ENCODE assay signal across 11 cellular contexts in genomic region chr3:4823986-4824947, GRCh38.
DNase-seq lines count a peak whose midpoint lies in the region; ATAC-seq and TF ChIP-seq lines count a peak whose summit lies in the region.
"Had no signal": no experiment of that assay in that cellular context is flagged by ENCODE, and none has a peak within 500 bp of the region (broad histone marks: within the 10 kb centered on the region; RNA-seq: fewer than 3 reads in every experiment).

No MANE protein-coding gene starts in this region.

- peaks cover 39 to 88% (median 75%) of the 10 kb centered on the region in 4 donors for H3K4me1 Mint-ChIP-seq in CD4-positive, CD25-positive, alpha-beta regulatory T cell
- peaks cover 49% of the 10 kb centered on the region for H3K4me1 Mint-ChIP-seq in brain
- H3K4me1 Mint-ChIP-seq in nephron, result peaks cover 49% of the 10 kb centered on the region

- peaks cover 53% of the 10 kb centered on the region for H3K4me1 ChIP-seq in CD4-positive, CD25-positive, alpha-beta regulatory T cell (ENCODE audit: control insufficient read depth, insufficient read depth, low read length, poor library complexity, severe bottlenecking)
- peaks cover 24 to 87% (median 62%) of the 10 kb centered on the region in 6 donors for H3K4me1 ChIP-seq in spleen

- H3K9me3 Mint-ChIP-seq in CD4-positive, CD25-positive, alpha-beta regulatory T cell, result no peaks in the 10 kb centered on the region
- H3K9me3 Mint-ChIP-seq in brain, result peaks cover 0 to 3% (median 0%) of the 10 kb centered on the region in 5 experiments
- no peaks in the 10 kb centered on the region for H3K9me3 Mint-ChIP-seq in nephron
- H3K9me3 Mint-ChIP-seq: WTC11 had no signal

- H3K4me3 Mint-ChIP-seq in CD4-positive, CD25-positive, alpha-beta regulatory T cell, result peak overlapping the region in 2 of 4 donors; percentile 49 to 88
- H3K4me3 Mint-ChIP-seq in brain, result no peak overlapping the region
- H3K4me3 Mint-ChIP-seq in nephron, result no peak overlapping the region
- H3K4me3 Mint-ChIP-seq: WTC11 had no signal

- POLR2A ChIA-PET in HEK293T (lab: Yijun Ruan, JAX), result interaction anchor here (1.0 kb wide), 2 partner anchors 154 to 155 kb away, joined by 3 read pairs; partner anchors contain the start of gene BHLHE40

- no peak for DNase-seq in CD4-positive, CD25-positive, alpha-beta regulatory T cell
- DNase-seq in HEK293T (ENCODE audit: extremely low spot score) (no peak), medulla oblongata (ENCODE audit: extremely low spot score) (no peak), spleen (no peak), iPS-NIHi11 (ENCODE audit: low spot score) (no peak)
- DNase-seq: NCI-H2029 had no signal

- peaks cover 44% of the 10 kb centered on the region for H3K36me3 Mint-ChIP-seq in CD4-positive, CD25-positive, alpha-beta regulatory T cell
- peaks cover 3% of the 10 kb centered on the region for H3K36me3 Mint-ChIP-seq in brain
- H3K36me3 Mint-ChIP-seq in nephron (ENCODE audit: low read depth), result peaks cover 72% of the 10 kb centered on the region
- H3K36me3 Mint-ChIP-seq: WTC11 had no signal

- H3K4me3 ChIP-seq in CD4-positive, CD25-positive, alpha-beta regulatory T cell (ENCODE audit: low read depth, low read length), result no peak overlapping the region
- H3K4me3 ChIP-seq in spleen, result no peak overlapping the region
- H3K4me3 ChIP-seq: BLaER1 treated with 17β-estradiol and CSF1 and Interleukin-3, amounts not matched to agents 10 nM and 100 nM had no signal

- 94 to 97% (median 96%) methylated on average over 23 to 26 of the region's 26 CpGs for WGBS in spleen, 5 donors

- TF ChIP-seq POLR2A in spleen (IDR thresholded peaks at IDR 0.05), result no peak

- no peak for ATAC-seq in CD4-positive, CD25-positive, alpha-beta regulatory T cell (ENCODE audit: low read depth in 2 of 2)
- ATAC-seq in GM19324 (IDR thresholded peaks at IDR 0.05; ENCODE audit: low FRiP score, unreplicated experiment), result no peak
- ATAC-seq: WTC11 had no signal

- peak overlapping the region; percentile 94 to 99 (median 94) for H3K27ac Mint-ChIP-seq in CD4-positive, CD25-positive, alpha-beta regulatory T cell
- H3K27ac Mint-ChIP-seq in brain, result peak overlapping the region in 3 of 5 experiments; percentile 36 to 73 (median 71)
- H3K27ac Mint-ChIP-seq in nephron, result peak overlapping the region; percentile 30 to 71 (median 37)
- H3K27ac Mint-ChIP-seq: WTC11 had no signal

- no peaks in the 10 kb centered on the region for H3K27me3 Mint-ChIP-seq in CD4-positive, CD25-positive, alpha-beta regulatory T cell
- H3K27me3 Mint-ChIP-seq in brain, result no peaks in the 10 kb centered on the region
- H3K27me3 Mint-ChIP-seq in nephron (ENCODE audit: low read depth), result no peaks in the 10 kb centered on the region

- H3K27me3 ChIP-seq in CD4-positive, CD25-positive, alpha-beta regulatory T cell (ENCODE audit: control insufficient read depth, insufficient read depth, low read length), result no peaks in the 10 kb centered on the region
- H3K27me3 ChIP-seq in spleen (replicated peaks in 1 of 7), result no peaks in the 10 kb centered on the region

- H3K27ac ChIP-seq in CD4-positive, CD25-positive, alpha-beta regulatory T cell (ENCODE audit: insufficient read depth, low read length, poor library complexity, severe bottlenecking), result no peak overlapping the region
- peak overlapping the region in 2 of 8 donors; percentile 30 to 34 for H3K27ac ChIP-seq in spleen
- H3K27ac ChIP-seq: BLaER1 treated with 17β-estradiol and CSF1 and Interleukin-3, amounts not matched to agents 10 nM and 100 nM had no signal

- no peaks in the 10 kb centered on the region for H3K9me3 ChIP-seq in CD4-positive, CD25-positive, alpha-beta regulatory T cell (ENCODE audit: control insufficient read depth in 2 of 2, low read length in 2 of 2)
- no peaks in the 10 kb centered on the region for H3K9me3 ChIP-seq in spleen

- CTCF ChIA-PET in HEK293T (lab: Yijun Ruan, JAX), result interaction anchor here (0.9 to 1.2 kb wide), 3 partner anchors 104 to 233 kb away, joined by 3 read pairs; partner anchors contain the start of gene BHLHE40

- intact Hi-C loops in spleen (cut with DNase I; ENCODE audit: low total_unique reads), result no loop called here

- H3K36me3 ChIP-seq in CD4-positive, CD25-positive, alpha-beta regulatory T cell (ENCODE audit: control insufficient read depth, insufficient read depth, low read length), result no peaks in the 10 kb centered on the region
- peaks cover 0 to 80% (median 16%) of the 10 kb centered on the region in 6 donors for H3K36me3 ChIP-seq in spleen

- TF ChIP-seq CTCF in brain (conservative IDR thresholded peaks at IDR 0.05) (no peak), nephron (IDR thresholded peaks at IDR 0.05; ENCODE audit: unreplicated experiment in 3 of 3) (no peak), spleen (IDR thresholded peaks at IDR 0.05 in 8 of 11, conservative IDR thresholded peaks at IDR 0.05 in 3 of 11) (no peak)

TF ChIP-seq in HEK293T, 16 proteins besides CTCF, POLR2A, EP300 and RAD21:
- TF ChIP-seq L3MBTL2 (conservative IDR thresholded peaks at IDR 0.05) (no peak), SUZ12 (IDR thresholded peaks at IDR 0.05) (no peak), TARDBP (IDR thresholded peaks at IDR 0.05) (no peak), FOXK2 (IDR thresholded peaks at IDR 0.05) (no peak), ARNT (IDR thresholded peaks at IDR 0.05) (0 out of 2 replicates have a peak, but pooled peaks have one; percentile 36), LEF1 (IDR thresholded peaks at IDR 0.05; ENCODE audit: borderline replicate concordance) (no peak), SP1 (IDR thresholded peaks at IDR 0.05) (no peak), ZNF384 (IDR thresholded peaks at IDR 0.05) (no peak), FOXM1 (IDR thresholded peaks at IDR 0.05; ENCODE audit: borderline replicate concordance) (no peak), FOXA1 (IDR thresholded peaks at IDR 0.05) (no peak), CTBP1 (IDR thresholded peaks at IDR 0.05; ENCODE audit: borderline replicate concordance) (no peak), NFRKB (IDR thresholded peaks at IDR 0.05) (no peak), ELF4 (IDR thresholded peaks at IDR 0.05) (no peak), PKNOX1 (IDR thresholded peaks at IDR 0.05) (0 out of 2 replicates have a peak, but pooled peaks have one; percentile 32), BHLHE40 (IDR thresholded peaks at IDR 0.05; ENCODE audit: borderline replicate concordance) (no peak), HDGF (IDR thresholded peaks at IDR 0.05; ENCODE audit: borderline replicate concordance) (no peak)
TF ChIP-seq in HEK293T: peak in this region for 2.

Comparison
In these comparisons a context has a peak if more than half of its experiments do, and no peak if none do; other contexts are left out.
1. H3K27ac Mint-ChIP-seq: peak in every context shown above with its lines; median percentile 94 in CD4-positive, CD25-positive, alpha-beta regulatory T cell; 71 in brain; 37 in nephron.